ENCODE assay signal across 11 cellular contexts in the genomic region with DNA sequence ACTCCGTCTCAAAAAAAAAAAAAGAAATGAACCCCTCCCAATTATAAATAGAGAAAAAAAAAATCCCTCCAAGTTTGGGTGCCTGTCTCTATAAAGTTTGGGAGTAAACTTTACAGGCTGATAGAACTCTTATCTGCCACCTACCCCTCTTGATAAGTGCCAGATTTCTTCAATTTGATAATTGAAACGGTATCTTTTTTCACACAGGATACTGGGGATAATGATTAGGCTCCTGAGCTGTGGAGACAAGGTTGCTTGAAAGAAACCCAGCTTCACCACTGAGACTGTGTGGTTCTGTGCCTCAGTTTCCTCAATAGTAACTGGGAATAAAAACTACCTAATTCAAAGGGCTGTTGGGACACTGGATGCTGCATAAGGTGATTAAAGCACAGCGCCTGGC. TPM values are rescaled to one million over a fixed set of nuclear protein-coding genes. Genes with fewer than 3 reads are reported as not detected.
A peak's percentile ranks its signal among the peaks of the same experiment; 100 is the strongest.
DNase-seq lines count a peak whose midpoint lies in the region; ATAC-seq lines count a peak whose summit lies in the region.
"Had no signal": no experiment of that assay in that cellular context is flagged by ENCODE, and none has a peak within 500 bp of the region (broad histone marks: within the 10 kb centered on the region; RNA-seq: fewer than 3 reads in every experiment).

No MANE protein-coding gene starts in this region.

- H3K23ac ChIP-seq in mesenchymal stem cell (ENCODE audit: low read length in 2 of 2), result no peak overlapping the region

- H3K36me3 Mint-ChIP-seq in activated naive CD4-positive, alpha-beta T cell treated with anti-CD3 and anti-CD28 coated beads, Interleukin-2, amount 10 ng/mL, durations not matched to agents 7 days and 5 days, result no peaks in the 10 kb centered on the region
- H3K36me3 Mint-ChIP-seq in activated naive CD4-positive, alpha-beta T cell treated with anti-CD3 and anti-CD28 coated beads, Interleukin-2, amount 50 U/mL, for 72 hours, result no peaks in the 10 kb centered on the region
- H3K36me3 Mint-ChIP-seq in activated naive CD8-positive, alpha-beta T cell treated with anti-CD3 and anti-CD28 coated beads, Interleukin-2, amount 50 U/mL, for 24 hours (ENCODE audit: low read depth), result no peaks in the 10 kb centered on the region

- no peak overlapping the region for H2BK5ac ChIP-seq in mesenchymal stem cell (ENCODE audit: low read depth, low read length, poor library complexity, severe bottlenecking)

- H3K27me3 Mint-ChIP-seq in activated naive CD4-positive, alpha-beta T cell treated with anti-CD3 and anti-CD28 coated beads, Interleukin-2, amount 10 ng/mL, durations not matched to agents 7 days and 5 days, result no peaks in the 10 kb centered on the region
- H3K27me3 Mint-ChIP-seq in activated naive CD8-positive, alpha-beta T cell treated with anti-CD3 and anti-CD28 coated beads, Interleukin-2, amount 50 U/mL, for 24 hours, result no peaks in the 10 kb centered on the region

- no peaks in the 10 kb centered on the region for H3K9me3 Mint-ChIP-seq in activated naive CD4-positive, alpha-beta T cell treated with anti-CD3 and anti-CD28 coated beads, Interleukin-2, amount 10 ng/mL, durations not matched to agents 7 days and 5 days
- H3K9me3 Mint-ChIP-seq in activated naive CD4-positive, alpha-beta T cell treated with anti-CD3 and anti-CD28 coated beads, Interleukin-2, amount 50 U/mL, for 72 hours, result no peaks in the 10 kb centered on the region
- no peaks in the 10 kb centered on the region for H3K9me3 Mint-ChIP-seq in activated naive CD8-positive, alpha-beta T cell treated with anti-CD3 and anti-CD28 coated beads, Interleukin-2, amount 50 U/mL, for 24 hours

- H3K4me1 Mint-ChIP-seq in activated naive CD4-positive, alpha-beta T cell treated with anti-CD3 and anti-CD28 coated beads, Interleukin-2, amount 10 ng/mL, durations not matched to agents 7 days and 5 days, result peaks cover 34% of the 10 kb centered on the region
- H3K4me1 Mint-ChIP-seq in activated naive CD8-positive, alpha-beta T cell treated with anti-CD3 and anti-CD28 coated beads, Interleukin-2, amount 50 U/mL, for 24 hours, result peaks cover 17% of the 10 kb centered on the region

- no peak overlapping the region for H3K14ac ChIP-seq in mesenchymal stem cell (ENCODE audit: low read length in 2 of 2)

- H3K9me3 ChIP-seq in mesenchymal stem cell (ENCODE audit: control insufficient read depth, low read length), result no peaks in the 10 kb centered on the region
- no peaks in the 10 kb centered on the region for H3K9me3 ChIP-seq in thymus (ENCODE audit: control insufficient read depth)

- H3K36me3 ChIP-seq in mesenchymal stem cell (ENCODE audit: control insufficient read depth in 1 of 2, insufficient read depth in 2 of 2, low read depth in 1 of 2, low read length in 2 of 2) (no peaks in the 10 kb centered on the region), thymus (ENCODE audit: control insufficient read depth, insufficient read depth) (no peaks in the 10 kb centered on the region)

- no peak overlapping the region for H3K18ac ChIP-seq in mesenchymal stem cell (ENCODE audit: low read depth in 1 of 2, low read length in 2 of 2)

- H3K4me1 ChIP-seq in mesenchymal stem cell (ENCODE audit: control insufficient read depth, insufficient read depth, low read depth, low read length), result peaks cover 2% of the 10 kb centered on the region
- H3K4me1 ChIP-seq in thymus (ENCODE audit: control insufficient read depth, insufficient read depth, low read length), result no peaks in the 10 kb centered on the region

- H3K4me3 ChIP-seq in mesenchymal stem cell (ENCODE audit: insufficient read depth in 1 of 2, low read depth in 1 of 2, low read length in 2 of 2) (peak overlapping the region in 1 of 2 experiments; percentile 67), thymus (ENCODE audit: low read length) (peak overlapping the region; percentile 48)
- H3K4me3 ChIP-seq: GM12878 had no signal

- no peak overlapping the region for H2AFZ ChIP-seq in mesenchymal stem cell (ENCODE audit: low read depth, low read length)

- no peak overlapping the region for H4K91ac ChIP-seq in mesenchymal stem cell (ENCODE audit: low read length)

- H2BK15ac ChIP-seq in mesenchymal stem cell (ENCODE audit: low read depth, poor library complexity, severe bottlenecking), result no peak overlapping the region

- no peak overlapping the region for H3K4me2 ChIP-seq in mesenchymal stem cell (ENCODE audit: low read length, poor library complexity, severe bottlenecking)

- H3K27ac ChIP-seq in mesenchymal stem cell (ENCODE audit: low read length, poor library complexity, severe bottlenecking) (no peak overlapping the region), thymus (ENCODE audit: low read depth) (no peak overlapping the region)
- H3K27ac ChIP-seq: C4-2B had no signal

- peak overlapping the region; percentile 80 for H3K4me3 Mint-ChIP-seq in activated naive CD4-positive, alpha-beta T cell treated with anti-CD3 and anti-CD28 coated beads, Interleukin-2, amount 10 ng/mL, durations not matched to agents 7 days and 5 days
- peak overlapping the region; percentile 77 for H3K4me3 Mint-ChIP-seq in activated naive CD8-positive, alpha-beta T cell treated with anti-CD3 and anti-CD28 coated beads, Interleukin-2, amount 50 U/mL, for 24 hours

- no peak overlapping the region for H3K27ac Mint-ChIP-seq in activated naive CD4-positive, alpha-beta T cell treated with anti-CD3 and anti-CD28 coated beads, Interleukin-2, amount 10 ng/mL, durations not matched to agents 7 days and 5 days
- H3K27ac Mint-ChIP-seq in activated naive CD4-positive, alpha-beta T cell treated with anti-CD3 and anti-CD28 coated beads, Interleukin-2, amount 50 U/mL, for 72 hours, result peak overlapping the region in 1 of 2 donors; percentile 88
- no peak overlapping the region for H3K27ac Mint-ChIP-seq in activated naive CD8-positive, alpha-beta T cell treated with anti-CD3 and anti-CD28 coated beads, Interleukin-2, amount 50 U/mL, for 24 hours

- H3K4ac ChIP-seq in mesenchymal stem cell (ENCODE audit: low read depth in 1 of 2, low read length in 2 of 2), result no peak overlapping the region

- no CpG with 5 or more reads among the region's 3 CpGs for WGBS in mesenchymal stem cell
- 52% methylated on average over 3 of the region's 3 CpGs for WGBS in thymus

- peak overlapping the region; percentile 94 for H3K9ac ChIP-seq in mesenchymal stem cell (ENCODE audit: low read length)

- CTCF ChIA-PET in activated naive CD4-positive, alpha-beta T cell treated with anti-CD3 and anti-CD28 coated beads, Interleukin-2, amount 10 ng/mL, durations not matched to agents 7 days and 5 days (lab: Charles Lee), result no interaction called here

- DNase-seq in activated naive CD4-positive, alpha-beta T cell treated with anti-CD3 and anti-CD28 coated beads, Interleukin-2, amount 10 ng/mL, durations not matched to agents 7 days and 5 days, result no peak
- DNase-seq in activated naive CD4-positive, alpha-beta T cell treated with anti-CD3 and anti-CD28 coated beads, Interleukin-2, amount 50 U/mL, for 72 hours (ENCODE audit: low spot score in 2 of 2), result no peak
- no peak for DNase-seq in activated naive CD8-positive, alpha-beta T cell treated with anti-CD3 and anti-CD28 coated beads, Interleukin-2, amount 50 U/mL, for 24 hours
- no peak for DNase-seq in mesenchymal stem cell
- DNase-seq: NCI-H187 had no signal

- no peak overlapping the region for H2AK5ac ChIP-seq in mesenchymal stem cell (ENCODE audit: low read length, severe bottlenecking)

- H3K79me1 ChIP-seq in mesenchymal stem cell (replicated peaks; ENCODE audit: low read length, poor library complexity, severe bottlenecking), result no peaks in the 10 kb centered on the region

- H2BK12ac ChIP-seq in mesenchymal stem cell (ENCODE audit: low read length in 2 of 2), result no peak overlapping the region

- H3K27me3 ChIP-seq in mesenchymal stem cell (ENCODE audit: control insufficient read depth in 1 of 2, insufficient read depth in 1 of 2, low read length in 2 of 2), result no peaks in the 10 kb centered on the region
- H3K27me3 ChIP-seq in thymus (ENCODE audit: control insufficient read depth, insufficient read depth), result no peaks in the 10 kb centered on the region

- H4K8ac ChIP-seq in mesenchymal stem cell (ENCODE audit: low read length), result no peak overlapping the region

- H2BK120ac ChIP-seq in mesenchymal stem cell (ENCODE audit: low read depth, low read length), result no peak overlapping the region

- ATAC-seq in activated naive CD4-positive, alpha-beta T cell treated with anti-CD3 and anti-CD28 coated beads, Interleukin-2, amount 50 U/mL, for 72 hours, result no peak
- no peak for ATAC-seq in activated naive CD8-positive, alpha-beta T cell treated with anti-CD3 and anti-CD28 coated beads, Interleukin-2, amount 50 U/mL, for 24 hours
- ATAC-seq in GM18909 (IDR thresholded peaks at IDR 0.05; ENCODE audit: poor library complexity, unreplicated experiment) (no peak), HG03565 (IDR thresholded peaks at IDR 0.05; ENCODE audit: unreplicated experiment) (no peak), GM18873 (IDR thresholded peaks at IDR 0.05; ENCODE audit: low FRiP score, unreplicated experiment) (no peak)

RNA-seq across cellular contexts. Expression of a gene that starts 0.6 kb away (rescaled TPM):
- total RNA-seq in activated naive CD4-positive, alpha-beta T cell treated with anti-CD3 and anti-CD28 coated beads, Interleukin-2, amount 50 U/mL, for 72 hours, result under 1 TPM; 0.41 TPM
- 0.44 TPM for polyA plus RNA-seq in mesenchymal stem cell (2013, experiment 1 of 2)
- polyA plus RNA-seq in mesenchymal stem cell (2013, experiment 2 of 2), result 0.48 TPM
- polyA plus RNA-seq in thymus, result 3.8 TPM
- total RNA-seq: GM12878 had no signal
